8 cellular contexts compared by ENCODE assay signal in genomic region chr12:40325349-40325960, GRCh38.
A peak's percentile ranks its signal among the peaks of the same experiment; 100 is the strongest.
DNase-seq lines count a peak whose midpoint lies in the region; FAIRE-seq and TF ChIP-seq lines count a peak whose summit lies in the region.

No MANE protein-coding gene starts in this region.

- H3K4me3 ChIP-seq in GM06990 (replicated peaks; ENCODE audit: low read depth, low read length) (no peak overlapping the region), KMS-11 (IDR thresholded peaks at IDR 0.05; ENCODE audit: insufficient read depth, low read depth, low read length) (no peak overlapping the region), foreskin fibroblast (ENCODE audit: low read depth in 1 of 2, low read length in 2 of 2) (no peak overlapping the region), sigmoid colon (no peak overlapping the region)

- H3K9ac ChIP-seq in KMS-11 = no peak overlapping the region

- peak overlapping the region; percentile 35; the same call in 1 of the 2 replicates for H2AFZ ChIP-seq in KMS-11 (ENCODE audit: low read depth)

- no peaks in the 10 kb centered on the region for H4K20me1 ChIP-seq in KMS-11 (ENCODE audit: insufficient read depth)

- no peaks in the 10 kb centered on the region for H3K36me3 ChIP-seq in GM06990 (ENCODE audit: control insufficient read depth, insufficient read depth, low read length)
- H3K36me3 ChIP-seq in KMS-11 (ENCODE audit: insufficient read depth) = no peaks in the 10 kb centered on the region
- H3K36me3 ChIP-seq in sigmoid colon = peaks cover 3 to 56% (median 5%) of the 10 kb centered on the region in 4 donors

- H3K4me2 ChIP-seq in KMS-11 = no peak overlapping the region

- no peak for TF ChIP-seq POLR2A in H54 (IDR thresholded peaks at IDR 0.05; ENCODE audit: low read depth, low read length)
- TF ChIP-seq POLR2A in sigmoid colon (IDR thresholded peaks at IDR 0.05) = no peak

- intact Hi-C loops in sigmoid colon (cut with DNase I) = no loop called here

- peak; percentile 82 for TF ChIP-seq CTCF in GM06990 (IDR thresholded peaks at IDR 0.05; ENCODE audit: insufficient read depth, low read length, poor library complexity, severe bottlenecking)
- TF ChIP-seq CTCF in KMS-11 (conservative IDR thresholded peaks at IDR 0.05; ENCODE audit: low read depth, low read length) = peak; percentile 68
- peak; percentile 44 for TF ChIP-seq CTCF in foreskin fibroblast (IDR thresholded peaks at IDR 0.05; ENCODE audit: low read depth, low read length)
- TF ChIP-seq CTCF in sigmoid colon (IDR thresholded peaks at IDR 0.05) = no peak

- H3K27ac ChIP-seq in KMS-11 (no peak overlapping the region), sigmoid colon (no peak overlapping the region)

- TF ChIP-seq EP300 in sigmoid colon (IDR thresholded peaks at IDR 0.05) = no peak

- H3K9me3 ChIP-seq in sigmoid colon = no peaks in the 10 kb centered on the region

- FAIRE-seq in H54 (lab: Jason Lieb, UNC) = peak; percentile 95

- H3K27me3 ChIP-seq in GM06990 (replicated peaks; ENCODE audit: control insufficient read depth, insufficient read depth, low read length) (no peaks in the 10 kb centered on the region), KMS-11 (ENCODE audit: insufficient read depth, low read depth) (no peaks in the 10 kb centered on the region), sigmoid colon (no peaks in the 10 kb centered on the region)

- H3K79me2 ChIP-seq in KMS-11 (ENCODE audit: insufficient read depth, low read depth) = no peaks in the 10 kb centered on the region

- 38 to 60% methylated on average over 5 of the region's 5 CpGs for WGBS in sigmoid colon, 2 donors

- peak; percentile 14 for DNase-seq in GM06990 (ENCODE audit: extremely low read depth, insufficient read length)
- DNase-seq in H54 (ENCODE audit: insufficient read length, low spot score) = peak; percentile 13
- DNase-seq in RKO (ENCODE audit: low spot score) = peak; percentile 78
- DNase-seq in foreskin fibroblast = peak; percentile 7 to 31
- DNase-seq in stimulated activated CD4-positive, alpha-beta T cell treated with anti-CD3 and anti-CD28 coated beads, Interleukin-15, amount 100 ng/mL, for 24 hours = no peak
- no peak for DNase-seq in sigmoid colon
- DNase-seq in mesenteric fat pad (ENCODE audit: low spot score) = no peak

- H3K4me1 ChIP-seq in KMS-11 (ENCODE audit: low read depth, poor library complexity, severe bottlenecking) = no peaks in the 10 kb centered on the region
- H3K4me1 ChIP-seq in sigmoid colon = no peaks in the 10 kb centered on the region

Comparison
In these comparisons a context has a peak if more than half of its experiments do, and no peak if none do; other contexts are left out.
1. DNase-seq: peak in GM06990 (single experiment), H54 (single experiment), RKO (single experiment) and foreskin fibroblast (2 of 2); none in stimulated activated CD4-positive, alpha-beta T cell treated with anti-CD3 and anti-CD28 coated beads, Interleukin-15, amount 100 ng/mL, for 24 hours (single experiment), sigmoid colon (single experiment) and mesenteric fat pad (single experiment).
2. CTCF ChIP-seq: peak in GM06990 (single experiment), KMS-11 (single experiment) and foreskin fibroblast (single experiment); none in sigmoid colon (0 of 4).